Comparison of ENCODE assay signal across 20 cellular contexts in genomic region chr16:47976609-47977180, GRCh38.
"Had no signal": no experiment of that assay in that cellular context is flagged by ENCODE, and none has a peak within 500 bp of the region (broad histone marks: within the 10 kb centered on the region; RNA-seq: fewer than 3 reads in every experiment).

No MANE protein-coding gene starts in this region.

- DNase-seq: cortex of kidney; effector memory CD8-positive, alpha-beta T cell; foreskin fibroblast; gastrocnemius medialis; left ventricle myocardium superior; lower lobe of right lung; natural killer cell; nucleus accumbens; stimulated activated CD4-positive, alpha-beta T cell treated with anti-CD3 and anti-CD28 coated beads, Interleukin-12 subunit alpha, Interleukin-12 subunit beta, amount 100 ng/mL, for 4 hours; stimulated activated CD4-positive, alpha-beta T cell treated with anti-CD3 and anti-CD28 coated beads, Interleukin-1b, Interleukin-23, amount 100 ng/mL, for 48 hours; stimulated activated CD4-positive, alpha-beta T cell treated with anti-CD3 and anti-CD28 coated beads, Interleukin-4, amount 100 ng/mL, for 1 hour; stimulated activated CD8-positive, alpha-beta memory T cell treated with anti-CD3 and anti-CD28 coated beads, Interleukin-4, amount 100 ng/mL, for 48 hours; stimulated activated naive CD4-positive, alpha-beta T cell; stimulated activated naive CD8-positive, alpha-beta T cell treated with anti-CD3 and anti-CD28 coated beads, Interleukin-15, amount 100 ng/mL, for 72 hours; thyroid gland had no signal

- H3K4me1 Mint-ChIP-seq: natural killer cell; stimulated activated naive CD8-positive, alpha-beta T cell treated with anti-CD3 and anti-CD28 coated beads, Interleukin-15, amount 100 ng/mL, for 72 hours had no signal

- H3K9me3 ChIP-seq: gastrocnemius medialis, lower lobe of right lung, prostate gland, right atrium auricular region, thyroid gland had no signal

- ATAC-seq: effector memory CD8-positive, alpha-beta T cell; gastrocnemius medialis; left ventricle myocardium superior; lower lobe of right lung; natural killer cell; sciatic nerve; stimulated activated naive CD8-positive, alpha-beta T cell treated with anti-CD3 and anti-CD28 coated beads, Interleukin-15, amount 100 ng/mL, for 72 hours had no signal

- H3K36me3 ChIP-seq: gastrocnemius medialis, lower lobe of right lung, prostate gland, right atrium auricular region, thyroid gland had no signal

- H3K4me3 Mint-ChIP-seq: effector memory CD8-positive, alpha-beta T cell; natural killer cell; stimulated activated naive CD8-positive, alpha-beta T cell treated with anti-CD3 and anti-CD28 coated beads, Interleukin-15, amount 100 ng/mL, for 72 hours; type B pancreatic cell had no signal

- H3K27ac ChIP-seq: gastrocnemius medialis, lower lobe of right lung, prostate gland, right atrium auricular region, thyroid gland had no signal

- H3K4me2 ChIP-seq: smooth muscle cell had no signal

- H3K27ac Mint-ChIP-seq: effector memory CD8-positive, alpha-beta T cell; natural killer cell; type B pancreatic cell had no signal

- H3K27me3 ChIP-seq: gastrocnemius medialis, right atrium auricular region, thyroid gland had no signal

- H3K9me3 Mint-ChIP-seq: effector memory CD8-positive, alpha-beta T cell; type B pancreatic cell had no signal

- H3K4me1 ChIP-seq: lower lobe of right lung, prostate gland, right atrium auricular region, thyroid gland had no signal

- H3K36me3 Mint-ChIP-seq: natural killer cell, type B pancreatic cell had no signal

- H3K4me3 ChIP-seq: gastrocnemius medialis, lower lobe of right lung, prostate gland, right atrium auricular region, smooth muscle cell, thyroid gland had no signal
